ENCODE assay signal across 9 cellular contexts in the genomic region with DNA sequence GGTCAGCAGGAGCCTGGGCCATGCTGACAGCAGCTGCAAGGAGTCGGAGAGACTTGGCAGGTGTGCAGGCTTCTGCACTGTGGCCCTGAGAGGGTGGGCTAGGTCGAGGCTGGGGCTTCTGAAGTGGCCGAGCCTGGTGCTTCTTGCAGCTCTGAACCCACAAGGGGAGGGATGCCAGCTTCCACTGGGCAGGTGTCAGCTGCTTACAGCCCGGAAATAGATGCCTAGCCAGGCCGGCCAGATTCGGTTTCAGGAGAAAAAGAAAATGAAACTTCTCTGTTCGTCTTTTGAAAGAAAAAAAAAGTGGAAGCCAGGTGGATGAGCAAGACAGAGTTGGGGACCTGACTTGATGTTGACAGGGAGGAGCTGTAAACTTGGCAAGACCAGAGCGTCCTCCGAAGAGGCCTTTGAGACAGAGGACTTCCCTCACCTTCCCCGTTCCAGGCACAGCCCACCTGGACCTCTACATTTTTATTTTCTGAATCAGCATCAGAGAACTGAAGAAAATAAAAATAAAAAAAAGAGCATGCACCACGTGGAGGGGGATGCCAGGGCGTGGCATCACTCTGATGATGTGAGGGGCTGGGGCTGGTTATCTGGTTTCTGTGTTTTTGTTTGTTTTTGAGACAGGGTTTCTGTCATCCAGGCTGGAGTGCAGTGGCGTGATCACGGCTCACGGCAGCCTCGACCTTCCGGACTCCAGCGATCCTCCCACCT. TPM values are rescaled to one million over a fixed set of nuclear protein-coding genes. Genes with fewer than 3 reads are reported as not detected.
DNase-seq lines count a peak whose midpoint lies in the region; ATAC-seq and TF ChIP-seq lines count a peak whose summit lies in the region.
"Had no signal": no experiment of that assay in that cellular context is flagged by ENCODE, and none has a peak within 500 bp of the region (broad histone marks: within the 10 kb centered on the region; RNA-seq: fewer than 3 reads in every experiment).

A gene with protein sequence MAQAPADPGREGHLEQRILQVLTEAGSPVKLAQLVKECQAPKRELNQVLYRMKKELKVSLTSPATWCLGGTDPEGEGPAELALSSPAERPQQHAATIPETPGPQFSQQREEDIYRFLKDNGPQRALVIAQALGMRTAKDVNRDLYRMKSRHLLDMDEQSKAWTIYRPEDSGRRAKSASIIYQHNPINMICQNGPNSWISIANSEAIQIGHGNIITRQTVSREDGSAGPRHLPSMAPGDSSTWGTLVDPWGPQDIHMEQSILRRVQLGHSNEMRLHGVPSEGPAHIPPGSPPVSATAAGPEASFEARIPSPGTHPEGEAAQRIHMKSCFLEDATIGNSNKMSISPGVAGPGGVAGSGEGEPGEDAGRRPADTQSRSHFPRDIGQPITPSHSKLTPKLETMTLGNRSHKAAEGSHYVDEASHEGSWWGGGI (minus strand): TSS at position 153 of the 717 bp plus-strand sequence. CDS start 131 bp downstream, at position 22.

- peaks cover 0 to 36% (median 10%) of the 10 kb centered on the region in 11 experiments; a peak in 13 of 22 replicates for H3K27me3 ChIP-seq in BLaER1 treated with 17β-estradiol and CSF1 and Interleukin-3, amounts not matched to agents 10 nM and 100 nM
- H3K27me3 ChIP-seq in lower lobe of right lung (ENCODE audit: low read depth) (no peaks in the 10 kb centered on the region), uterus (no peaks in the 10 kb centered on the region)
- H3K27me3 ChIP-seq: ascending aorta had no signal

- peak; percentile 59 for TF ChIP-seq POLR2A in GM18951 (IDR thresholded peaks at IDR 0.05; ENCODE audit: extremely low read depth, insufficient read depth, insufficient read length)
- TF ChIP-seq POLR2A in uterus (IDR thresholded peaks at IDR 0.05), result no peak

- peak within 1 kb of the TSS in 9 of 11 experiments; percentile 23 to 63 (median 38); a peak in 14 of 22 replicates for H3K27ac ChIP-seq in BLaER1 treated with 17β-estradiol and CSF1 and Interleukin-3, amounts not matched to agents 10 nM and 100 nM
- H3K27ac ChIP-seq in lower lobe of right lung, result peak within 1 kb of the TSS; percentile 73
- no peak within 1 kb of the TSS for H3K27ac ChIP-seq in uterus

- H3K4me1 ChIP-seq in BLaER1 treated with 17β-estradiol and CSF1 and Interleukin-3, amounts not matched to agents 10 nM and 100 nM, result peaks cover 41 to 78% (median 69%) of the 10 kb centered on the region in 10 experiments
- H3K4me1 ChIP-seq in lower lobe of right lung (peaks cover 20% of the 10 kb centered on the region), uterus (no peaks in the 10 kb centered on the region)
- H3K4me1 ChIP-seq: ascending aorta had no signal

- in situ Hi-C loops in GM18951 (cut with MboI; ENCODE audit: low sequenced_read_pairs, unreplicated experiment), result no loop called here

- H3K4me3 ChIP-seq in BLaER1 treated with 17β-estradiol and CSF1 and Interleukin-3, amounts not matched to agents 10 nM and 100 nM, result peak within 1 kb of the TSS; percentile 1 to 52 (median 28); a peak in 19 of 20 replicates
- H3K4me3 ChIP-seq in lower lobe of right lung (peak within 1 kb of the TSS; percentile 47), uterus (no peak within 1 kb of the TSS)
- H3K4me3 ChIP-seq: ascending aorta had no signal

- DNase-seq in activated CD4-positive, CD25-positive, alpha-beta regulatory T cell treated with anti-CD3 and anti-CD28 coated beads, Interleukin-2, amount 50 U/mL, for 16 hours (ENCODE audit: low read depth, low spot score), result peak; percentile 29
- DNase-seq in lower lobe of right lung (peak; percentile 69), nucleus accumbens (lab: John Stamatoyannopoulos, UW) (no peak), uterus (no peak)

- peak; percentile 42 for ATAC-seq in HG03095 (IDR thresholded peaks at IDR 0.05; ENCODE audit: unreplicated experiment)
- ATAC-seq in lower lobe of right lung, result peak; percentile 36 to 57
- ATAC-seq in esophagus mucosa, result no peak

- TF ChIP-seq CTCF in lower lobe of right lung (IDR thresholded peaks at IDR 0.05), result no peak
- TF ChIP-seq CTCF in uterus (IDR thresholded peaks at IDR 0.05), result no peak

- H3K9ac ChIP-seq in BLaER1 treated with 17β-estradiol and CSF1 and Interleukin-3, amounts not matched to agents 10 nM and 100 nM, result peak within 1 kb of the TSS in 9 of 11 experiments; percentile 17 to 57 (median 41); a peak in 13 of 22 replicates

- H3K36me3 ChIP-seq in BLaER1 treated with 17β-estradiol and CSF1 and Interleukin-3, amounts not matched to agents 10 nM and 100 nM, result no peaks in the 10 kb centered on the region
- H3K36me3 ChIP-seq in lower lobe of right lung (no peaks in the 10 kb centered on the region), uterus (no peaks in the 10 kb centered on the region)
- H3K36me3 ChIP-seq: ascending aorta had no signal

- peaks cover 0 to 18% (median 0%) of the 10 kb centered on the region in 11 experiments; a peak in 4 of 22 replicates for H4K20me1 ChIP-seq in BLaER1 treated with 17β-estradiol and CSF1 and Interleukin-3, amounts not matched to agents 10 nM and 100 nM

- peaks cover 0 to 17% (median 9%) of the 10 kb centered on the region in 11 experiments; a peak in 15 of 22 replicates for H3K9me3 ChIP-seq in BLaER1 treated with 17β-estradiol and CSF1 and Interleukin-3, amounts not matched to agents 10 nM and 100 nM (replicated peaks in 1 of 11)
- no peaks in the 10 kb centered on the region for H3K9me3 ChIP-seq in lower lobe of right lung
- no peaks in the 10 kb centered on the region for H3K9me3 ChIP-seq in uterus

- intact Hi-C loops in lower lobe of right lung (cut with DNase I) (no loop called here), uterus (cut with DNase I; ENCODE audit: low total_unique reads) (no loop called here)

- H3K4me2 ChIP-seq in BLaER1 treated with 17β-estradiol and CSF1 and Interleukin-3, amounts not matched to agents 10 nM and 100 nM, result peak within 1 kb of the TSS; percentile 87 to 97 (median 94)

RNA-seq across cellular contexts. Expression of the gene that starts here (rescaled TPM):
- total RNA-seq in lower lobe of right lung (5.8 TPM), esophagus mucosa (0.44 TPM), uterus (under 1 TPM in 1 of 4 donors, not detected in 3; 0.46 TPM)
- total RNA-seq: ascending aorta had no signal

Comparison
In these comparisons a context has a peak if more than half of its experiments do, and no peak if none do; other contexts are left out.
1. H3K27ac ChIP-seq: peak in BLaER1 treated with 17β-estradiol and CSF1 and Interleukin-3, amounts not matched to agents 10 nM and 100 nM (9 of 11) and lower lobe of right lung (single experiment); none in uterus (0 of 2).
2. H3K4me3 ChIP-seq: peak in BLaER1 treated with 17β-estradiol and CSF1 and Interleukin-3, amounts not matched to agents 10 nM and 100 nM (10 of 10) and lower lobe of right lung (single experiment); none in uterus (0 of 2).
3. DNase-seq: peak in activated CD4-positive, CD25-positive, alpha-beta regulatory T cell treated with anti-CD3 and anti-CD28 coated beads, Interleukin-2, amount 50 U/mL, for 16 hours (single experiment) and lower lobe of right lung (single experiment); none in nucleus accumbens (0 of 56) and uterus (0 of 2).